ENCODE assay signal across 9 cellular contexts in the genomic region with DNA sequence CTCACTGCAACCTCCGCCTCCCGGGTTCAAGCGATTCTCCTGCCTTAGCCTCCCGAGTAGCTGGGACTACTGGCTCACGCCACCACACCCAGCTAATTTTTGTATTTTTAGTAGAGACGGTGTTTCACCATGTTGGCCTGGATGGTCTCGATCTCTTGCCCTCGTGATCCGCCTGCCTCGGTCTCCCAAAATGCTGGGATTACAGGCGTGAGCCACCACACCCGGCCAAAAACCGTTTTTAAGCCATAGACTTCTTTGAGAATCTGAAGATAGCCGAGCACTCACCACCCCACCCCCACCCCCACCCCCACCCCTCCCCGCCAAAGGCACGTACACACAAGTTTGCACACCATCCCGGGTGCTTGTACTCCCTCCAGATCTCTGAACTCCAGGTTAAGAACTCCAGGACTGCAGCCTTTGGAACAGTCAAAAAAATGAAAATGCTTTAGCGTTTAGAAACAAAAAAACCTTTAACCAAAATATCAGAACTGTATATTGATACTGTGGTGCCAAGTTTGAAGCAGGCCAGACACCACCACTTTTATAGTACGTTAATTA. TPM values are rescaled to one million over a fixed set of nuclear protein-coding genes. Genes with fewer than 3 reads are reported as not detected.
DNase-seq lines count a peak whose midpoint lies in the region; ATAC-seq, FAIRE-seq and TF ChIP-seq lines count a peak whose summit lies in the region.
"Had no signal": no experiment of that assay in that cellular context is flagged by ENCODE, and none has a peak within 500 bp of the region (broad histone marks: within the 10 kb centered on the region; RNA-seq: fewer than 3 reads in every experiment).

No MANE protein-coding gene starts in this region.

- intact Hi-C loops in posterior vena cava (cut with DNase I), result no loop called here

- DNase-seq in GM23248 (peak; percentile 42), SJCRH30 (peak in 1 of 2 experiments; percentile 17), fibroblast of lung (ENCODE audit: low read depth in 2 of 2) (no peak), skeletal muscle cell (ENCODE audit: low read depth) (no peak), D721Med (ENCODE audit: insufficient read length, low spot score) (no peak), posterior vena cava (ENCODE audit: low spot score) (no peak), middle frontal gyrus (ENCODE audit: extremely low spot score, low spot score) (no peak)

- no peak for TF ChIP-seq CTCF in fibroblast of lung (conservative IDR thresholded peaks at IDR 0.05 in 1 of 2, IDR thresholded peaks at IDR 0.05 in 1 of 2; ENCODE audit: low read depth in 1 of 2, low read length in 2 of 2)
- no peak for TF ChIP-seq CTCF in D721Med (IDR thresholded peaks at IDR 0.05; ENCODE audit: insufficient read depth, missing control alignments)

- peaks cover 26% of the 10 kb centered on the region; the same call in 1 of the 2 replicates for H3F3A ChIP-seq in GM23248 (ENCODE audit: insufficient read depth)

- H2AFZ ChIP-seq in GM23248 (peak overlapping the region; percentile 80; the same call in 1 of the 2 replicates), fibroblast of lung (ENCODE audit: low read length) (no peak overlapping the region)

- H3K4me3 ChIP-seq in GM23248 (peak overlapping the region; percentile 96), SJCRH30 (peak overlapping the region; percentile 95), fibroblast of lung (replicated peaks in 1 of 4; ENCODE audit: control extremely low read depth in 1 of 4, insufficient read depth in 1 of 4, low read depth in 3 of 4, low read length in 4 of 4) (peak overlapping the region; percentile 75 to 99 (median 90)), skeletal muscle cell (ENCODE audit: low read depth, low read length) (peak overlapping the region; percentile 99)

- in situ Hi-C loops in GM23248 (cut with MboI), result no loop called here

- H3K9me3 ChIP-seq in GM23248 (ENCODE audit: low read depth) (no peaks in the 10 kb centered on the region), SJCRH30 (replicated peaks) (no peaks in the 10 kb centered on the region), fibroblast of lung (ENCODE audit: control insufficient read depth, insufficient read depth, low read depth, low read length) (no peaks in the 10 kb centered on the region)

- ATAC-seq in GM19452 (IDR thresholded peaks at IDR 0.05; ENCODE audit: unreplicated experiment), result no peak

- H3K9ac ChIP-seq in GM23248 (peak overlapping the region; percentile 88), fibroblast of lung (ENCODE audit: insufficient read depth, low read length) (peak overlapping the region; percentile 93)

- H3K79me2 ChIP-seq in GM23248 (ENCODE audit: insufficient read depth) (peaks cover 64% of the 10 kb centered on the region), fibroblast of lung (ENCODE audit: control insufficient read depth, insufficient read depth, low read length) (peaks cover 63% of the 10 kb centered on the region)

- H3K4me1 ChIP-seq in GM23248 (ENCODE audit: insufficient read depth) (peaks cover 20% of the 10 kb centered on the region), SJCRH30 (0 out of 2 replicates have a peak, but pooled peaks cover 3% of the 10 kb centered on the region), fibroblast of lung (ENCODE audit: control insufficient read depth, extremely low read depth, insufficient read depth, low read length) (peaks cover 11% of the 10 kb centered on the region)

- 0 to 1% methylated on average over 12 to 19 of the region's 19 CpGs for WGBS in GM23248 (ENCODE audit: low coverage in 1 of 2, low lambda C conversion rate in 2 of 2, missing lambda C conversion rate in 2 of 2), 2 experiments

- no peak for FAIRE-seq in D721Med (lab: Jason Lieb, UNC)

- H3K9me2 ChIP-seq in GM23248 (ENCODE audit: insufficient read depth), result no peaks in the 10 kb centered on the region

- H3K36me3 ChIP-seq in GM23248 (ENCODE audit: low read depth), result no peaks in the 10 kb centered on the region
- H3K36me3 ChIP-seq in SJCRH30, result peaks cover 17% of the 10 kb centered on the region
- H3K36me3 ChIP-seq in fibroblast of lung (ENCODE audit: control insufficient read depth, insufficient read depth, low read length), result no peaks in the 10 kb centered on the region

- H3K27ac ChIP-seq in GM23248 (peak overlapping the region; percentile 72), SJCRH30 (no peak overlapping the region), fibroblast of lung (ENCODE audit: insufficient read depth, low read length) (peak overlapping the region; percentile 95)

- peaks cover 19% of the 10 kb centered on the region for H4K20me1 ChIP-seq in GM23248 (ENCODE audit: insufficient read depth)
- no peaks in the 10 kb centered on the region for H4K20me1 ChIP-seq in fibroblast of lung (ENCODE audit: control insufficient read depth, extremely low read depth, insufficient read depth, low read length)

- H3K4me2 ChIP-seq in GM23248 (ENCODE audit: unreplicated experiment) (peak overlapping the region; percentile 99), fibroblast of lung (ENCODE audit: extremely low read depth, insufficient read depth, low read length) (peak overlapping the region; percentile 87)

- H3K27me3 ChIP-seq in GM23248 (replicated peaks; ENCODE audit: insufficient read depth), result no peaks in the 10 kb centered on the region
- no peaks in the 10 kb centered on the region for H3K27me3 ChIP-seq in SJCRH30
- no peaks in the 10 kb centered on the region for H3K27me3 ChIP-seq in fibroblast of lung (ENCODE audit: control insufficient read depth, insufficient read depth, low read length)

RNA-seq across cellular contexts. Expression of a gene that starts 1.5 kb away (rescaled TPM):
- total RNA-seq in GM23248 (2014; rRNA removed; shearing (Covaris generic)), result 39.8 and 42.5 TPM in 2 replicates
- polyA plus RNA-seq in GM23248 (2016; fragmentation: Nextera tagmentation; extraction: Ambion mirVana), result 26.7 and 27.1 TPM in 2 replicates
- 81.7 and 85.6 TPM in 2 replicates for total RNA-seq in SJCRH30 (2014; rRNA removed; shearing (Covaris generic))
- total RNA-seq in fibroblast of lung, result 39.8 and 45.1 TPM in 2 replicates
- polyA plus RNA-seq in fibroblast of lung, result 23.8 and 26.0 TPM in 2 replicates
- polyA plus RNA-seq in fibroblast of lung (2012), result 23.9 and 24.4 TPM in 2 replicates
- polyA minus RNA-seq in fibroblast of lung (ENCODE audit: low replicate concordance), result 31.1 and 39.1 TPM in 2 replicates
- 10 to 100 TPM; 36.7 to 37.5 TPM for total RNA-seq in posterior vena cava

RNA-seq across cellular contexts. Expression of a gene that starts 48.3 kb away (rescaled TPM):
- total RNA-seq in GM23248 (2014; rRNA removed; shearing (Covaris generic)), result 0.65 TPM in 1 of 2 replicates, not detected in the other
- polyA plus RNA-seq in GM23248 (2016; fragmentation: Nextera tagmentation; extraction: Ambion mirVana) (0.16 TPM in 1 of 2 replicates, not detected in the other), fibroblast of lung (0.14 and 0.15 TPM in 2 replicates)
- 0.20 TPM in 1 of 2 replicates, not detected in the other for total RNA-seq in SJCRH30 (2014; rRNA removed; shearing (Covaris generic))
- total RNA-seq in fibroblast of lung (1.3 and 2.0 TPM in 2 replicates), posterior vena cava (1 to 10 TPM in 1 of 2 donors, under 1 TPM in 1; 0.62 to 2.6 TPM)
- polyA plus RNA-seq in fibroblast of lung (2012), result 0.10 and 0.55 TPM in 2 replicates
- polyA minus RNA-seq in fibroblast of lung (ENCODE audit: low replicate concordance), result 0.52 and 1.4 TPM in 2 replicates
- total RNA-seq: T-helper 1 cell treated with Interleukin-12 subunit alpha and Interleukin-12 subunit beta and Interleukin-4 antibody, amounts not matched to agents 30 ng/mL and 1 ng/mL, for 36 hours had no signal

RNA-seq across cellular contexts. Expression of a gene that starts 59.9 kb away (rescaled TPM):
- total RNA-seq in GM23248 (2014; rRNA removed; shearing (Covaris generic)), result 10.4 and 13.8 TPM in 2 replicates
- polyA plus RNA-seq in GM23248 (2016; fragmentation: Nextera tagmentation; extraction: Ambion mirVana), result 35.8 and 40.9 TPM in 2 replicates
- 15.5 and 17.7 TPM in 2 replicates for total RNA-seq in SJCRH30 (2014; rRNA removed; shearing (Covaris generic))
- 9.2 and 10.6 TPM in 2 replicates for total RNA-seq in fibroblast of lung
- polyA plus RNA-seq in fibroblast of lung, result 36.1 and 37.0 TPM in 2 replicates
- 33.3 and 34.1 TPM in 2 replicates for polyA plus RNA-seq in fibroblast of lung (2012)
- polyA minus RNA-seq in fibroblast of lung (ENCODE audit: low replicate concordance), result 14.2 and 20.0 TPM in 2 replicates
- 10 to 100 TPM; 22.9 to 25.5 TPM for total RNA-seq in posterior vena cava
